In genomic region chr1:228082975-228083870, GRCh38 we compare ENCODE assay signal across 8 cellular contexts. TPM values are rescaled to one million over a fixed set of nuclear protein-coding genes. Genes with fewer than 3 reads are reported as not detected.
DNase-seq lines count a peak whose midpoint lies in the region.

No MANE protein-coding gene starts in this region.

- DNase-seq in activated effector memory CD4-positive, alpha-beta T cell treated with anti-CD3 and anti-CD28 coated beads, Interleukin-2, amount 50 U/mL, for 16 hours: peak; percentile 83
- no peak for DNase-seq in activated effector memory CD4-positive, alpha-beta T cell treated with Interleukin-2 at 50 U/mL for 16 hours
- DNase-seq in activated naive CD4-positive, alpha-beta T cell treated with Interleukin-2 at 50 U/mL for 16 hours: peak; percentile 44
- peak; percentile 54 for DNase-seq in germinal center (ENCODE audit: low spot score)
- DNase-seq in posterior vena cava (ENCODE audit: low spot score): peak; percentile 92
- no peak for DNase-seq in SW480 (ENCODE audit: low spot score)
- no peak for DNase-seq in Kasumi-1 (lab: John Stamatoyannopoulos, UW)

- intact Hi-C loops in posterior vena cava (cut with DNase I): loop anchor here in 1 of 2 donors (5.0 kb wide), 1 partner anchor 424 kb away; no protein-coding TSS in a partner anchor

- peak overlapping the region; percentile 98 for H3K9ac ChIP-seq in HUES64 (ENCODE audit: low read depth, low read length)

- H3K9me3 ChIP-seq in HUES64 (ENCODE audit: insufficient read depth, low read depth, low read length): no peaks in the 10 kb centered on the region

- under 1% methylated on average over 71 of the region's 71 CpGs for WGBS in HUES64

- H3K27me3 ChIP-seq in HUES64 (ENCODE audit: insufficient read depth, low read length): peaks cover 9% of the 10 kb centered on the region

- H3K4me3 ChIP-seq in HUES64 (ENCODE audit: low read length): peak overlapping the region; percentile 97

- H3K36me3 ChIP-seq in HUES64 (ENCODE audit: insufficient read depth, low read length): peaks cover 4% of the 10 kb centered on the region

- H3K4me1 ChIP-seq in HUES64 (ENCODE audit: insufficient read depth, low read length): peaks cover 21% of the 10 kb centered on the region

- peak overlapping the region; percentile 90 for H3K27ac ChIP-seq in HUES64 (ENCODE audit: low read depth, low read length)

RNA-seq across cellular contexts. Expression of gene ARF1, which starts 0.7 kb away (rescaled TPM):
- 237 TPM for polyA plus RNA-seq in HUES64 (2013, experiment 1 of 2)
- 240 TPM for polyA plus RNA-seq in HUES64 (2013, experiment 2 of 2)
- 100 to 1,000 TPM; 300 to 342 TPM for total RNA-seq in posterior vena cava

RNA-seq across cellular contexts. Expression of gene C1orf35, which starts 19.9 kb away (rescaled TPM):
- 21.1 TPM for polyA plus RNA-seq in HUES64 (2013, experiment 1 of 2)
- polyA plus RNA-seq in HUES64 (2013, experiment 2 of 2): 18.2 TPM
- 1 to 10 TPM; 7.8 to 8.0 TPM for total RNA-seq in posterior vena cava

RNA-seq across cellular contexts. Expression of gene MRPL55, which starts 25.9 kb away (rescaled TPM):
- 47.5 TPM for polyA plus RNA-seq in HUES64 (2013, experiment 1 of 2)
- 53.4 TPM for polyA plus RNA-seq in HUES64 (2013, experiment 2 of 2)
- 10 to 100 TPM; 30.0 to 30.9 TPM for total RNA-seq in posterior vena cava

RNA-seq across cellular contexts. Expression of gene GUK1, which starts 56.9 kb away (rescaled TPM):
- 85.7 TPM for polyA plus RNA-seq in HUES64 (2013, experiment 1 of 2)
- 83.2 TPM for polyA plus RNA-seq in HUES64 (2013, experiment 2 of 2)
- total RNA-seq in posterior vena cava: 100 to 1,000 TPM; 220 to 234 TPM

Comparison
In these comparisons a context has a peak if more than half of its experiments do, and no peak if none do; other contexts are left out.
1. DNase-seq: peak in activated effector memory CD4-positive, alpha-beta T cell treated with anti-CD3 and anti-CD28 coated beads, Interleukin-2, amount 50 U/mL, for 16 hours (single experiment), activated naive CD4-positive, alpha-beta T cell treated with Interleukin-2 at 50 U/mL for 16 hours (single experiment), germinal center (single experiment) and posterior vena cava (single experiment); none in activated effector memory CD4-positive, alpha-beta T cell treated with Interleukin-2 at 50 U/mL for 16 hours (single experiment), SW480 (single experiment) and Kasumi-1 (0 of 2).